Comparison of ENCODE assay signal across 12 cellular contexts in the genomic region with DNA sequence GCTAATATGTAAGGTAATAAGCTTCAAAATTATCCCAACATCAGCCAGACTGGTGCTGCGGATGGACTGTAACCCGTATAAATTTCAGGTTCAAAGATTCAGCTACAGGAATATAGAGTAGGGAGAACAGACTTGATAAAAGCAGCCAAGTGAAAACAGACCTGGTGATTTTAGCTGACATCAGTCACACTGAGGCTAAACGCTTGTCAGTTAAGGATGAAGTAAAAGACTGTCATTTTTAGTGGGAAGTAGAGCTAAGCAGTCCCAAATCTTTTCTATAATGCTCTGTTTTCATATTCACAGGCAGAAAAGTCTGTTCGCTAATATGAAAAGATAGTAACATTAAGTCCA. TPM values are rescaled to one million over a fixed set of nuclear protein-coding genes. Genes with fewer than 3 reads are reported as not detected.
DNase-seq lines count a peak whose midpoint lies in the region; ATAC-seq and TF ChIP-seq lines count a peak whose summit lies in the region.
"Had no signal": no experiment of that assay in that cellular context is flagged by ENCODE, and none has a peak within 500 bp of the region (broad histone marks: within the 10 kb centered on the region; RNA-seq: fewer than 3 reads in every experiment).

No MANE protein-coding gene starts in this region.

- peak overlapping the region; percentile 77 for H3K9ac ChIP-seq in GM23248

- POLR2A ChIA-PET in MCF 10A (lab: Yijun Ruan, JAX), result interaction anchor here (1.0 to 4.1 kb wide), 14 partner anchors 10 to 254 kb away, joined by 3 to 29 read pairs (median 8); partner anchors contain the start of gene DYNC1LI2
- POLR2A ChIA-PET in CD4-positive, alpha-beta T cell (lab: Charles Lee), result interaction anchor here (0.6 to 1.1 kb wide), 2 partner anchors 8 to 10 kb away, joined by 3 to 4 read pairs; no protein-coding TSS in a partner anchor

- no peaks in the 10 kb centered on the region for H3K9me2 ChIP-seq in GM23248 (ENCODE audit: insufficient read depth)

- no peaks in the 10 kb centered on the region for H3K27me3 ChIP-seq in GM23248 (replicated peaks; ENCODE audit: insufficient read depth)
- no peaks in the 10 kb centered on the region for H3K27me3 ChIP-seq in CD4-positive, alpha-beta T cell (ENCODE audit: control insufficient read depth, insufficient read depth, low read length)

- H2AFZ ChIP-seq in GM23248, result peak overlapping the region; percentile 46; the same call in 1 of the 2 replicates

- H3K9me3 ChIP-seq in GM23248 (ENCODE audit: low read depth), result no peaks in the 10 kb centered on the region
- H3K9me3 ChIP-seq in CD4-positive, alpha-beta T cell (ENCODE audit: control insufficient read depth, low read length), result no peaks in the 10 kb centered on the region

- H3K36me3 Mint-ChIP-seq in MCF 10A (ENCODE audit: insufficient read depth, unreplicated experiment), result no peaks in the 10 kb centered on the region
- no peaks in the 10 kb centered on the region for H3K36me3 Mint-ChIP-seq in CD4-positive, alpha-beta T cell (ENCODE audit: low read depth)

- WGBS in GM23248 (ENCODE audit: low coverage in 1 of 2, low lambda C conversion rate in 2 of 2, missing lambda C conversion rate in 2 of 2), 2 experiments, result 45 to 51% methylated on average over 4 of the region's 4 CpGs

- H3K36me3 ChIP-seq in GM23248 (ENCODE audit: low read depth), result no peaks in the 10 kb centered on the region

- H3K9me3 Mint-ChIP-seq in MCF 10A (ENCODE audit: unreplicated experiment), result no peaks in the 10 kb centered on the region
- no peaks in the 10 kb centered on the region for H3K9me3 Mint-ChIP-seq in CD4-positive, alpha-beta T cell
- H3K9me3 Mint-ChIP-seq: effector memory CD8-positive, alpha-beta T cell had no signal

- DNase-seq in GM23248 (no peak), MCF 10A (ENCODE audit: unreplicated experiment) (no peak), kidney glomerular epithelial cell (lab: John Stamatoyannopoulos, UW) (peak; percentile 86), NCI-H1048 (lab: John Stamatoyannopoulos, UW) (no peak), NCI-H187 (lab: John Stamatoyannopoulos, UW) (no peak)
- DNase-seq in CD4-positive, alpha-beta T cell, result no peak
- DNase-seq: activated gamma-delta T cell treated with Interleukin-2 at 50 U/mL for 16 hours; effector memory CD8-positive, alpha-beta T cell; stimulated activated naive CD4-positive, alpha-beta T cell treated with Interleukin-2 at 50 U/mL for 16 hours had no signal

- BruUV-seq in MCF 10A (replicated peaks; lab: Mats Ljungman, UMichigan), result no TSS peak

- TF ChIP-seq CTCF in MCF 10A (IDR thresholded peaks at IDR 0.05; ENCODE audit: unreplicated experiment), result no peak
- TF ChIP-seq CTCF in CD4-positive, alpha-beta T cell (IDR thresholded peaks at IDR 0.05), result no peak

- H3K4me3 ChIP-seq in GM23248 (peak overlapping the region; percentile 47), skin epidermis (no peak overlapping the region)

- H4K20me1 ChIP-seq in GM23248 (ENCODE audit: insufficient read depth), result no peaks in the 10 kb centered on the region

- H3K27me3 Mint-ChIP-seq in MCF 10A (ENCODE audit: insufficient read depth, unreplicated experiment), result no peaks in the 10 kb centered on the region
- H3K27me3 Mint-ChIP-seq in CD4-positive, alpha-beta T cell, result peaks cover 7% of the 10 kb centered on the region

- H3F3A ChIP-seq in GM23248 (ENCODE audit: insufficient read depth), result peaks cover 37% of the 10 kb centered on the region

- H3K79me2 ChIP-seq in GM23248 (ENCODE audit: insufficient read depth), result peaks cover 9% of the 10 kb centered on the region

- H3K27ac ChIP-seq in GM23248, result peak overlapping the region; percentile 95
- peak overlapping the region in 15 of 21 experiments; percentile 1 to 71 (median 33) for H3K27ac ChIP-seq in skin epidermis
- no peak overlapping the region for H3K27ac ChIP-seq in CD4-positive, alpha-beta T cell (ENCODE audit: low read depth, low read length)

- peaks cover 25% of the 10 kb centered on the region for H3K4me1 Mint-ChIP-seq in MCF 10A (ENCODE audit: insufficient read depth, unreplicated experiment)
- H3K4me1 Mint-ChIP-seq in CD4-positive, alpha-beta T cell (ENCODE audit: low read depth), result no peaks in the 10 kb centered on the region

- CTCF ChIA-PET in MCF 10A (lab: Yijun Ruan, JAX), result interaction anchor here (0.6 to 6.9 kb wide), 32 partner anchors 9 to 1358 kb away, joined by 3 to 102 read pairs (median 6); partner anchors contain the start of genes CKLF, CMTM4 and DYNC1LI2
- CTCF ChIA-PET in CD4-positive, alpha-beta T cell (lab: Charles Lee), result interaction anchor here (1.5 to 4.1 kb wide), 2 partner anchors 10 to 52 kb away, joined by 3 to 23 read pairs; no protein-coding TSS in a partner anchor

- peaks cover 46% of the 10 kb centered on the region for H3K4me1 ChIP-seq in GM23248 (ENCODE audit: insufficient read depth)

- peak overlapping the region; percentile 78 for H3K27ac Mint-ChIP-seq in MCF 10A (ENCODE audit: low read depth, unreplicated experiment)
- no peak overlapping the region for H3K27ac Mint-ChIP-seq in CD4-positive, alpha-beta T cell
- H3K27ac Mint-ChIP-seq: effector memory CD8-positive, alpha-beta T cell had no signal

- peak overlapping the region; percentile 69 for H3K4me2 ChIP-seq in GM23248 (ENCODE audit: unreplicated experiment)

- in situ Hi-C loops in GM23248 (cut with MboI), result no loop called here

- H3K4me3 Mint-ChIP-seq in MCF 10A (ENCODE audit: unreplicated experiment), result no peak overlapping the region
- H3K4me3 Mint-ChIP-seq in CD4-positive, alpha-beta T cell, result no peak overlapping the region
- H3K4me3 Mint-ChIP-seq: effector memory CD8-positive, alpha-beta T cell had no signal

- intact Hi-C loops in MCF 10A (cut with micrococcal nuclease), result no loop called here
- intact Hi-C loops in CD4-positive, alpha-beta T cell (cut with DNase I, micrococcal nuclease), result no loop called here

- ATAC-seq in GM19397 (IDR thresholded peaks at IDR 0.05; ENCODE audit: unreplicated experiment), result no peak
- ATAC-seq in CD4-positive, alpha-beta T cell (ENCODE audit: poor library complexity), result no peak
- ATAC-seq: activated CD4-positive, CD25-positive, alpha-beta regulatory T cell treated with anti-CD3 and anti-CD28 coated beads, Interleukin-2, amount 50 U/mL, for 24 hours; effector memory CD8-positive, alpha-beta T cell had no signal

RNA-seq across cellular contexts. Expression of gene CMTM4, which starts 35.4 kb away (rescaled TPM):
- total RNA-seq in GM23248 (2014; rRNA removed; shearing (Covaris generic)), result 19.5 and 21.1 TPM in 2 replicates
- 3.2 and 3.5 TPM in 2 replicates for polyA plus RNA-seq in GM23248 (2016; fragmentation: Nextera tagmentation; extraction: Ambion mirVana)
- total RNA-seq in MCF 10A (2022), result 27.2 and 36.7 TPM in 2 replicates
- 1 to 10 TPM; 1.1 to 1.6 TPM for total RNA-seq in CD4-positive, alpha-beta T cell

RNA-seq across cellular contexts. Expression of gene CMTM3, which starts 56.7 kb away (rescaled TPM):
- 21.9 and 32.6 TPM in 2 replicates for total RNA-seq in GM23248 (2014; rRNA removed; shearing (Covaris generic))
- 43.9 and 47.0 TPM in 2 replicates for polyA plus RNA-seq in GM23248 (2016; fragmentation: Nextera tagmentation; extraction: Ambion mirVana)
- 4.3 and 5.7 TPM in 2 replicates for total RNA-seq in MCF 10A (2022)
- 10 to 100 TPM; 46.3 to 49.3 TPM for total RNA-seq in CD4-positive, alpha-beta T cell
